ENCODE assay signal across 14 cellular contexts in the genomic region with DNA sequence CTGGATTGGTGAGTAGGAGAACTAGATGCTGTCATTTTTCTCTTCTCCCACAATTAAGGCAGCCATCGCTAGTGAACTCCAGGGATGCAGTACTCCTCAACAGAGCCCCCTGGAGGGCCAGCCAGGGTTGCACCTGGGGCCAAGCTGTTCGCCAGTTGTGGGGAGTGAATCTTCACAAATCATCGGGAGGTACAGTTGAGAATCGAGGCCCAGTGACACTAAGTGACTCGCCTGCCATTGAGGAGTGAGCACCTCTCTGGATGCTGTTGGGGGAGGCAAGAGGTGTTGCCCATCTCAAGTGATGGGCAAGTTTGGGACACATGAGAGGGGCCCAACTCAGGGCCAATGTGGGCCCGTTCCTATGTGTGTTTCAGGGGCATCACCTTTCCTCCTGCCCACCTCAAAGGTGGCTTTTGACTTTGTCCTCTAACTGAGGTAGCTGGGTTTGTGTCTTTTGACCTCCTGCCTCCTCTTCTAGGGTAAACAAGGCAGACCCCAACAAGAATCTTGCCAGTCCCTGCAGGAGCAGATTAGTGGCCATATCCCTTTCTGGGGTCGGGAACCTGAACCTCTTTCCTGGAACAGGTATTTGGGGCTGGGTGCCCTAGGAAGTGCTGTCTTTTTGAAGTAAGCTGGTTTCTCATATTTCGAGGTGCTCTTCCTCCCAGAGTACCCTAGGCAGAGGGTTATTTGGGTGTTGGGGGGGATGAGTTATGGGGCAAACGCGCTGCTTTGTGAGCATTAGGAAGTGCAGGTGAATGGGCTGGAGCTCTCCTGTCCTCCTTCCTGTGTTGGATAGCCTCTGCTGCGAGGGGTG.
DNase-seq lines count a peak whose midpoint lies in the region; ATAC-seq and TF ChIP-seq lines count a peak whose summit lies in the region.
"Had no signal": no experiment of that assay in that cellular context is flagged by ENCODE, and none has a peak within 500 bp of the region (broad histone marks: within the 10 kb centered on the region; RNA-seq: fewer than 3 reads in every experiment).

No MANE protein-coding gene starts in this region.

- H3K4me1 ChIP-seq in SK-N-SH (ENCODE audit: control insufficient read depth in 1 of 2, insufficient read depth in 2 of 2, low read depth in 1 of 2, low read length in 1 of 2), result no peaks in the 10 kb centered on the region; a peak in 1 of 4 replicates
- no peaks in the 10 kb centered on the region for H3K4me1 ChIP-seq in upper lobe of right lung
- H3K4me1 ChIP-seq: A549 had no signal

- intact Hi-C loops in upper lobe of right lung (cut with DNase I), result no loop called here

- POLR2A ChIA-PET in SK-N-SH (lab: Yijun Ruan, JAX), result no interaction called here

- 79% methylated on average over 11 of the region's 11 CpGs for WGBS in SK-N-SH (ENCODE audit: low lambda C conversion rate)

- ATAC-seq in SK-N-SH treated with all-trans-retinoic acid at 6 μM for 48 hours (no peak), upper lobe of right lung (no peak)
- ATAC-seq: natural killer cell treated with Interleukin-12 subunit alpha and Interleukin-12 subunit beta and Interleukin-15 and Interleukin-18, amount 100 ng/mL, for 72 hours had no signal

- TF ChIP-seq CTCF in SK-N-SH (IDR thresholded peaks at IDR 0.05) (peak; percentile 14; the same call in 1 of the 2 replicates), upper lobe of right lung (IDR thresholded peaks at IDR 0.05) (no peak), foreskin fibroblast (IDR thresholded peaks at IDR 0.05; ENCODE audit: low read depth, low read length) (no peak)

- H3K9me3 ChIP-seq in SK-N-SH, result no peaks in the 10 kb centered on the region
- no peaks in the 10 kb centered on the region for H3K9me3 ChIP-seq in upper lobe of right lung
- H3K9me3 ChIP-seq: A549 had no signal

- CTCF ChIA-PET in SK-N-SH (lab: Yijun Ruan, JAX), result interaction anchor here (0.8 to 3.3 kb wide), 4 partner anchors 13 to 115 kb away, joined by 3 to 11 read pairs (median 4); no protein-coding TSS in a partner anchor

- H3K79me2 ChIP-seq in SK-N-SH (ENCODE audit: insufficient read depth), result no peaks in the 10 kb centered on the region

- no peak overlapping the region for H3K9ac ChIP-seq in SK-N-SH

- H3F3A ChIP-seq in SK-N-SH (replicated peaks; ENCODE audit: insufficient read depth), result no peaks in the 10 kb centered on the region

- no peaks in the 10 kb centered on the region for H3K9me2 ChIP-seq in SK-N-SH

- in situ Hi-C loops in SK-MEL-5 (cut with HindIII; ENCODE audit: low pct_unique_long_range_greater_than_20kb, low sequenced_read_pairs), result no loop called here

- no peak overlapping the region for H3K4me2 ChIP-seq in SK-N-SH
- H3K4me2 ChIP-seq: A549 had no signal

- TF ChIP-seq RAD21 in SK-N-SH (IDR thresholded peaks at IDR 0.05; ENCODE audit: low read length), result no peak

- H2AFZ ChIP-seq in SK-N-SH (ENCODE audit: low read depth), result no peak overlapping the region

- H3K4me3 ChIP-seq in SK-N-SH (ENCODE audit: low read depth in 2 of 2, low read length in 1 of 2), result no peak overlapping the region
- no peak overlapping the region for H3K4me3 ChIP-seq in upper lobe of right lung
- H3K4me3 ChIP-seq in foreskin fibroblast (ENCODE audit: low read depth in 1 of 2, low read length in 2 of 2), result no peak overlapping the region
- H3K4me3 ChIP-seq: A549, skin epidermis had no signal

- no peak for TF ChIP-seq EP300 in SK-N-SH (IDR thresholded peaks at IDR 0.05; ENCODE audit: borderline replicate concordance in 1 of 2, low read depth in 1 of 2, low read length in 1 of 2)

- H3K27ac ChIP-seq in SK-N-SH (ENCODE audit: low read depth in 2 of 2, low read length in 1 of 2) (no peak overlapping the region), upper lobe of right lung (no peak overlapping the region)
- H3K27ac ChIP-seq: A549 had no signal

- H3K27me3 ChIP-seq in SK-N-SH (ENCODE audit: insufficient read depth) (no peaks in the 10 kb centered on the region), upper lobe of right lung (no peaks in the 10 kb centered on the region)

- DNase-seq in SK-N-SH, result no peak
- DNase-seq in SK-MEL-5 (ENCODE audit: low read depth, low spot score), result peak; percentile 8
- DNase-seq in iPS-NIHi7 (ENCODE audit: extremely low spot score), result peak; percentile 73
- peak; percentile 36 for DNase-seq in upper lobe of right lung
- no peak for DNase-seq in NCI-H524 treated with DMSO at 0.1 percent for 48 hours (lab: John Stamatoyannopoulos, UW)
- DNase-seq in foreskin fibroblast, result no peak
- no peak for DNase-seq in NCI-H510A treated with DMSO at 0.1 percent for 48 hours (lab: John Stamatoyannopoulos, UW)
- DNase-seq: DMS153, foreskin melanocyte, Right ventricle myocardium superior had no signal

- no peaks in the 10 kb centered on the region for H3K36me3 ChIP-seq in SK-N-SH (replicated peaks in 1 of 2; ENCODE audit: control insufficient read depth in 1 of 2, insufficient read depth in 2 of 2, low read length in 1 of 2)
- H3K36me3 ChIP-seq in upper lobe of right lung, result no peaks in the 10 kb centered on the region

- H4K20me1 ChIP-seq in SK-N-SH (ENCODE audit: insufficient read depth), result no peaks in the 10 kb centered on the region

TF ChIP-seq in SK-N-SH, 30 proteins besides CTCF, POLR2A, EP300 and RAD21 (continues in another document):
- TF ChIP-seq FOSL2 (IDR thresholded peaks at IDR 0.05; ENCODE audit: borderline replicate concordance, low read depth) (no peak), EZH2phosphoT487 (IDR thresholded peaks at IDR 0.05; ENCODE audit: borderline replicate concordance, low read depth) (no peak), TEAD4 (IDR thresholded peaks at IDR 0.05; ENCODE audit: borderline replicate concordance, insufficient read depth) (no peak), GATA2 (CRISPR knock-in tag; IDR thresholded peaks at IDR 0.05) (no peak), MEF2A (IDR thresholded peaks at IDR 0.05; ENCODE audit: borderline replicate concordance, low read depth) (no peak), RXRA (IDR thresholded peaks at IDR 0.05; ENCODE audit: borderline replicate concordance, low read depth) (no peak), GABPA (IDR thresholded peaks at IDR 0.05; ENCODE audit: low read depth) (no peak)
- TF ChIP-seq, protein P1, sequence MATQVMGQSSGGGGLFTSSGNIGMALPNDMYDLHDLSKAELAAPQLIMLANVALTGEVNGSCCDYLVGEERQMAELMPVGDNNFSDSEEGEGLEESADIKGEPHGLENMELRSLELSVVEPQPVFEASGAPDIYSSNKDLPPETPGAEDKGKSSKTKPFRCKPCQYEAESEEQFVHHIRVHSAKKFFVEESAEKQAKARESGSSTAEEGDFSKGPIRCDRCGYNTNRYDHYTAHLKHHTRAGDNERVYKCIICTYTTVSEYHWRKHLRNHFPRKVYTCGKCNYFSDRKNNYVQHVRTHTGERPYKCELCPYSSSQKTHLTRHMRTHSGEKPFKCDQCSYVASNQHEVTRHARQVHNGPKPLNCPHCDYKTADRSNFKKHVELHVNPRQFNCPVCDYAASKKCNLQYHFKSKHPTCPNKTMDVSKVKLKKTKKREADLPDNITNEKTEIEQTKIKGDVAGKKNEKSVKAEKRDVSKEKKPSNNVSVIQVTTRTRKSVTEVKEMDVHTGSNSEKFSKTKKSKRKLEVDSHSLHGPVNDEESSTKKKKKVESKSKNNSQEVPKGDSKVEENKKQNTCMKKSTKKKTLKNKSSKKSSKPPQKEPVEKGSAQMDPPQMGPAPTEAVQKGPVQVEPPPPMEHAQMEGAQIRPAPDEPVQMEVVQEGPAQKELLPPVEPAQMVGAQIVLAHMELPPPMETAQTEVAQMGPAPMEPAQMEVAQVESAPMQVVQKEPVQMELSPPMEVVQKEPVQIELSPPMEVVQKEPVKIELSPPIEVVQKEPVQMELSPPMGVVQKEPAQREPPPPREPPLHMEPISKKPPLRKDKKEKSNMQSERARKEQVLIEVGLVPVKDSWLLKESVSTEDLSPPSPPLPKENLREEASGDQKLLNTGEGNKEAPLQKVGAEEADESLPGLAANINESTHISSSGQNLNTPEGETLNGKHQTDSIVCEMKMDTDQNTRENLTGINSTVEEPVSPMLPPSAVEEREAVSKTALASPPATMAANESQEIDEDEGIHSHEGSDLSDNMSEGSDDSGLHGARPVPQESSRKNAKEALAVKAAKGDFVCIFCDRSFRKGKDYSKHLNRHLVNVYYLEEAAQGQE (IDR thresholded peaks at IDR 0.05; ENCODE audit: low read depth, low read length), result no peak

TF ChIP-seq in SK-N-SH treated with all-trans-retinoic acid at 6 μM for 48 hours, 23 proteins besides CTCF, POLR2A, EP300 and RAD21:
- TF ChIP-seq ZNF8 (CRISPR knock-in tag; IDR thresholded peaks at IDR 0.05) (no peak), ZNF565 (CRISPR knock-in tag; conservative IDR thresholded peaks at IDR 0.05; ENCODE audit: low read depth) (no peak)

Comparison
In these comparisons a context has a peak if more than half of its experiments do, and no peak if none do; other contexts are left out.
1. DNase-seq: peak in SK-MEL-5 (single experiment), iPS-NIHi7 (single experiment) and upper lobe of right lung (single experiment); none in SK-N-SH (single experiment), NCI-H524 treated with DMSO at 0.1 percent for 48 hours (single experiment), foreskin fibroblast (0 of 2) and NCI-H510A treated with DMSO at 0.1 percent for 48 hours (single experiment).